ENCODE assay signal across 1 cellular context in the genomic region with DNA sequence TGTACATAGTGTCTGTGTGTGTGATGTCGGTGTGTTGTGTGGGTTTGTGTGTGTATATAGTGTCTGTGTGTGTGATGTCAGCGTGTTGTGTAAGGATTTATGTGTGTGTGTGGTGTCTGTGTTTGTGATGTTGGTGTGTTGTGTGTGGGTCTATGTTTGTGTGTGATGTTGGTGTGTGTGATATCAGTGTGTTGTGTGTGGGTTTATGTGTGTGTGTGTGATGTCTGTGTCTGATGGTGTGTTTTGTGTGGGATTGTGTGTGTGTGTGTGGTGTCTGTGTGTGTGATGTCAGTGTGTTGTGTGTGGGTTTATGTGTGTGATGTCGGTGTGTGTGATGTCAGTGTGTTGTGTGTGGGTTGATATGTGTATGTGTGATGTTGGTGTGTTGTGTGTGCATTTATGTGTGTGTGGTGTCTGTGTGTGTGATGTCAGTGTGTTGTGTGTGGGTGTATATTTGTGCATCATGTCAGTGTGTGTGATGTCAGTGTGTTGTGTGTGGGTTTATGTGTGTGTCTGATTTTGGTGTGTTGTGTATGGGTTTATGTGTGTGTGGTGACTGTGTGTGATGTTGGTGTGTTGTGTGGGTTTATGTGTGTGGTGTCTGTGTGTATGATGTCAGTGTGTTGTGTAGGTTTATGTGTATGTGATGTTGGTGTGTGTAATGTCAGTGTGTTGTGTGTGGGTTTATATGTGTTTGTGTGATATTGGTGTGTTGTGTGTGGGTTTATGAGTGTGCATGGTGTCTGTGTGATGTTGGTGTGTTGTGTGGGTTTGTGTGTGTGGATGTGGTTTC.
TF ChIP-seq lines count a peak whose summit lies in the region.

No MANE protein-coding gene starts in this region.

TF ChIP-seq in HEK293, 187 proteins besides CTCF, POLR2A, EP300 and RAD21 (continued from another document):
- TF ChIP-seq ZNF658 (tag by site-specific recombination; IDR thresholded peaks at IDR 0.05) (no peak), RBAK (tag by site-specific recombination; IDR thresholded peaks at IDR 0.05) (no peak), ZNF792 (tag by site-specific recombination; IDR thresholded peaks at IDR 0.05) (no peak), EGR2 (tag by site-specific recombination; IDR thresholded peaks at IDR 0.05; ENCODE audit: low read depth) (0 out of 2 replicates have a peak, but pooled peaks have one; percentile 54)
- TF ChIP-seq, protein P1, sequence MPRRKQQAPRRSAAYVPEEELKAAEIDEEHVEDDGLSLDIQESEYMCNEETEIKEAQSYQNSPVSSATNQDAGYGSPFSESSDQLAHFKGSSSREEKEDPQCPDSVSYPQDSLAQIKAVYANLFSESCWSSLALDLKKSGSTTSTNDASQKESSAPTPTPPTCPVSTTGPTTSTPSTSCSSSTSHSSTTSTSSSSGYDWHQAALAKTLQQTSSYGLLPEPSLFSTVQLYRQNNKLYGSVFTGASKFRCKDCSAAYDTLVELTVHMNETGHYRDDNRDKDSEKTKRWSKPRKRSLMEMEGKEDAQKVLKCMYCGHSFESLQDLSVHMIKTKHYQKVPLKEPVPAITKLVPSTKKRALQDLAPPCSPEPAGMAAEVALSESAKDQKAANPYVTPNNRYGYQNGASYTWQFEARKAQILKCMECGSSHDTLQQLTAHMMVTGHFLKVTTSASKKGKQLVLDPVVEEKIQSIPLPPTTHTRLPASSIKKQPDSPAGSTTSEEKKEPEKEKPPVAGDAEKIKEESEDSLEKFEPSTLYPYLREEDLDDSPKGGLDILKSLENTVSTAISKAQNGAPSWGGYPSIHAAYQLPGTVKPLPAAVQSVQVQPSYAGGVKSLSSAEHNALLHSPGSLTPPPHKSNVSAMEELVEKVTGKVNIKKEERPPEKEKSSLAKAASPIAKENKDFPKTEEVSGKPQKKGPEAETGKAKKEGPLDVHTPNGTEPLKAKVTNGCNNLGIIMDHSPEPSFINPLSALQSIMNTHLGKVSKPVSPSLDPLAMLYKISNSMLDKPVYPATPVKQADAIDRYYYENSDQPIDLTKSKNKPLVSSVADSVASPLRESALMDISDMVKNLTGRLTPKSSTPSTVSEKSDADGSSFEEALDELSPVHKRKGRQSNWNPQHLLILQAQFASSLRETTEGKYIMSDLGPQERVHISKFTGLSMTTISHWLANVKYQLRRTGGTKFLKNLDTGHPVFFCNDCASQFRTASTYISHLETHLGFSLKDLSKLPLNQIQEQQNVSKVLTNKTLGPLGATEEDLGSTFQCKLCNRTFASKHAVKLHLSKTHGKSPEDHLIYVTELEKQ (tag by site-specific recombination; IDR thresholded peaks at IDR 0.05; ENCODE audit: borderline replicate concordance) = no peak
